ENCODE assay signal across 8 cellular contexts in the genomic region with DNA sequence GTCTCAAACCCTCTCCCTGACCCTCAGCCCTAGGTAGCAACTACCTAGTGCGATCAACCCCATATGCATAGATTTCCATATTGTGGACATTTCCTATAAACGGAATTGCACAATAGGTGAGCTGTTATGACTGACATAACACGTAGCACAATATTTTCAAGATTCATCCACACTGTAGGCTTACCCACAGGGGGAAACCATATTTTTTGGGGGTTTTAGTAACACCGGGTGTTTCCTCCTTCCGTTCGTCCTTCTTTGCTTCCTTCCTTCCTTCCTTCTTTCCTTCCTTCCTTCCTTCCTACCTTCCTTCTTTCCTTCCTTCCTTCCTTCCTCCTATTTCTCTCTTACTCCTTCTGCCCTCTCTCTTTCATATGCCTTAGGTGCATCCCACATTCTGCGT.
DNase-seq lines count a peak whose midpoint lies in the region; ATAC-seq, FAIRE-seq and TF ChIP-seq lines count a peak whose summit lies in the region.
"Not testable (repeated sequence)": the region's sequence is repeated elsewhere in the genome, so short reads cannot be mapped to it uniquely, and the experiment has no call there.

No MANE protein-coding gene starts in this region.

- not testable (repeated sequence) for TF ChIP-seq RAD21 in A549 (conservative IDR thresholded peaks at IDR 0.05 in 1 of 2, IDR thresholded peaks at IDR 0.05 in 1 of 2)

- H3K4me3 ChIP-seq in A549; fibroblast of mammary gland (ENCODE audit: control insufficient read depth, low read depth, low read length); pancreas: not testable (repeated sequence)
- H3K4me3 ChIP-seq in GM23338: peak overlapping the region; percentile 8; the same call in 1 of the 2 replicates

- CTCF ChIA-PET in A549 (lab: Yijun Ruan, JAX): not testable (repeated sequence)

- peaks cover 63% of the 10 kb centered on the region for H3K9me3 Mint-ChIP-seq in GM23338

- peak; percentile 1 to 26 for DNase-seq in A549 (ENCODE audit: low read depth in 1 of 2, low spot score in 1 of 2)
- DNase-seq in G401 (ENCODE audit: low spot score): peak; percentile 3
- DNase-seq in GM23338 (ENCODE audit: low spot score); pancreas: not testable (repeated sequence)
- DNase-seq in NCI-H460 (ENCODE audit: extremely low read depth, low read depth): peak; percentile 4
- peak; percentile 3 for DNase-seq in cerebellar cortex (ENCODE audit: low spot score)
- DNase-seq in fibroblast of mammary gland (ENCODE audit: low read depth): peak; percentile 7
- DNase-seq in inferior parietal cortex (ENCODE audit: extremely low spot score): peak; percentile 8

- TF ChIP-seq CTCF in A549 (IDR thresholded peaks at IDR 0.05); GM23338 (conservative IDR thresholded peaks at IDR 0.05; ENCODE audit: low read depth in 2 of 2); fibroblast of mammary gland (conservative IDR thresholded peaks at IDR 0.05; ENCODE audit: control insufficient read depth, insufficient read depth, low read depth, low read length); pancreas (IDR thresholded peaks at IDR 0.05): not testable (repeated sequence)

- FAIRE-seq in A549 (lab: Jason Lieb, UNC): peak; percentile 18
- FAIRE-seq in pancreas (lab: Jason Lieb, UNC): peak; percentile 92

- not testable (repeated sequence) for H3K27ac ChIP-seq in A549; GM23338 (ENCODE audit: low read depth); pancreas

- not testable (repeated sequence) for H4K20me1 ChIP-seq in GM23338 (replicated peaks; ENCODE audit: insufficient read depth)

- TF ChIP-seq POLR2A in A549 (IDR thresholded peaks at IDR 0.05; ENCODE audit: low read length): not testable (repeated sequence)

- not testable (repeated sequence) for H3K4me2 ChIP-seq in A549, GM23338

- H3K36me3 ChIP-seq in GM23338 (ENCODE audit: insufficient read depth): peaks cover 29% of the 10 kb centered on the region
- H3K36me3 ChIP-seq in pancreas: not testable (repeated sequence)

- not testable (repeated sequence) for H3K4me1 Mint-ChIP-seq in GM23338

- not testable (repeated sequence) for H3K27me3 ChIP-seq in GM23338 (ENCODE audit: insufficient read depth); pancreas

- POLR2A ChIA-PET in A549 (lab: Yijun Ruan, JAX): not testable (repeated sequence)

- ATAC-seq in A549, GM23338, pancreas: not testable (repeated sequence)

- peaks cover 51% of the 10 kb centered on the region for H3K36me3 Mint-ChIP-seq in GM23338 (ENCODE audit: low read depth)

- not testable (repeated sequence) for H3K79me2 ChIP-seq in GM23338 (replicated peaks; ENCODE audit: insufficient read depth)

- not testable (repeated sequence) for H2AFZ ChIP-seq in GM23338

- intact Hi-C loops in pancreas (cut with DNase I): not testable (repeated sequence)

- H3K4me1 ChIP-seq in A549; GM23338 (ENCODE audit: insufficient read depth); pancreas: not testable (repeated sequence)

- not testable (repeated sequence) for TF ChIP-seq EP300 in A549 (IDR thresholded peaks at IDR 0.05)

- H3K4me3 Mint-ChIP-seq in GM23338: not testable (repeated sequence)

- H3F3A ChIP-seq in GM23338 (replicated peaks; ENCODE audit: low read depth): not testable (repeated sequence)

- not testable (repeated sequence) for H3K9me2 ChIP-seq in GM23338 (ENCODE audit: insufficient read depth)

- H3K27me3 Mint-ChIP-seq in GM23338 (ENCODE audit: insufficient read depth, low read depth, poor library complexity): peaks cover 16% of the 10 kb centered on the region

- 47% methylated on average over 7 of the region's 7 CpGs for WGBS in A549 (ENCODE audit: missing lambda C conversion rate)
- WGBS in pancreas, 2 donors: 52 to 67% methylated on average over 6 of the region's 7 CpGs

- not testable (repeated sequence) for H3K27ac Mint-ChIP-seq in GM23338

- H3K9me3 ChIP-seq in A549: peaks cover 32% of the 10 kb centered on the region
- not testable (repeated sequence) for H3K9me3 ChIP-seq in pancreas

- in situ Hi-C loops in G401 (cut with HindIII; ENCODE audit: low sequenced_read_pairs): not testable (repeated sequence)

TF ChIP-seq in A549, 52 proteins besides CTCF, POLR2A, EP300 and RAD21:
- peak in 1 of 2 experiments; percentile 12; a peak in 1 of 4 replicates for TF ChIP-seq CEBPB (IDR thresholded peaks at IDR 0.05)
